Comparison of ENCODE assay signal across 8 cellular contexts in genomic region chr1:9291914-9292360, GRCh38. TPM values are rescaled to one million over a fixed set of nuclear protein-coding genes. Genes with fewer than 3 reads are reported as not detected.
DNase-seq lines count a peak whose midpoint lies in the region; ATAC-seq, FAIRE-seq and TF ChIP-seq lines count a peak whose summit lies in the region.

No MANE protein-coding gene starts in this region.

- peak; percentile 59 for DNase-seq in DMS79 treated with DMSO at 0.1 percent for 48 hours (lab: John Stamatoyannopoulos, UW)
- no peak for DNase-seq in DMS79 (lab: John Stamatoyannopoulos, UW)
- DNase-seq in activated naive CD8-positive, alpha-beta T cell treated with anti-CD3 and anti-CD28 coated beads for 36 hours, result no peak
- DNase-seq in iPS DF 6.9 (ENCODE audit: low read depth, low spot score), result no peak
- no peak for DNase-seq in DMS153 treated with DMSO at 0.1 percent for 48 hours (lab: John Stamatoyannopoulos, UW; ENCODE audit: unreplicated experiment)
- no peak for DNase-seq in GM12892 (ENCODE audit: insufficient read length)

- no peaks in the 10 kb centered on the region for H3K9me3 ChIP-seq in iPS DF 6.9 (ENCODE audit: control insufficient read depth, insufficient read depth, low read length)

- no peak overlapping the region for H3K27ac Mint-ChIP-seq in activated naive CD8-positive, alpha-beta T cell treated with anti-CD3 and anti-CD28 coated beads for 36 hours

- peaks cover 3% of the 10 kb centered on the region for H3K4me1 ChIP-seq in iPS DF 6.9 (ENCODE audit: control insufficient read depth, insufficient read depth, low read length)

- peaks cover 2% of the 10 kb centered on the region for H3K36me3 Mint-ChIP-seq in activated naive CD8-positive, alpha-beta T cell treated with anti-CD3 and anti-CD28 coated beads for 36 hours

- no peak for FAIRE-seq in GM12892 (lab: Jason Lieb, UNC)

- peaks cover 5% of the 10 kb centered on the region for H3K27me3 Mint-ChIP-seq in activated naive CD8-positive, alpha-beta T cell treated with anti-CD3 and anti-CD28 coated beads for 36 hours

- H3K4me3 ChIP-seq in iPS DF 6.9 (ENCODE audit: low read length) (peak overlapping the region; percentile 48; the same call in 1 of the 2 replicates), skin epidermis (peak overlapping the region; percentile 68 to 95 (median 88))

- H3K27me3 ChIP-seq in iPS DF 6.9 (ENCODE audit: control insufficient read depth, insufficient read depth, low read length), result peaks cover 7% of the 10 kb centered on the region; the same call in 1 of the 2 replicates

- H3K9me3 Mint-ChIP-seq in activated naive CD8-positive, alpha-beta T cell treated with anti-CD3 and anti-CD28 coated beads for 36 hours, result peaks cover 4% of the 10 kb centered on the region

- ATAC-seq in HG03159 (IDR thresholded peaks at IDR 0.05; ENCODE audit: unreplicated experiment), result no peak

- peaks cover 5% of the 10 kb centered on the region for H3K4me1 Mint-ChIP-seq in activated naive CD8-positive, alpha-beta T cell treated with anti-CD3 and anti-CD28 coated beads for 36 hours

- H3K4me3 Mint-ChIP-seq in activated naive CD8-positive, alpha-beta T cell treated with anti-CD3 and anti-CD28 coated beads for 36 hours, result peak overlapping the region; percentile 16

- no peak for TF ChIP-seq POLR2A in GM12892 (IDR thresholded peaks at IDR 0.05; ENCODE audit: low read depth, low read length)

- no CpG with 5 or more reads among the region's 13 CpGs for WGBS in iPS DF 6.9 (ENCODE audit: insufficient coverage, insufficient read length)

- H3K27ac ChIP-seq in iPS DF 6.9 (ENCODE audit: low read length) (no peak overlapping the region), skin epidermis (peak overlapping the region in 20 of 21 experiments; percentile 59 to 97 (median 88))

- no peaks in the 10 kb centered on the region for H3K36me3 ChIP-seq in iPS DF 6.9 (ENCODE audit: control insufficient read depth, insufficient read depth, low read length)

RNA-seq across cellular contexts. Expression of gene SPSB1, which starts 0.8 kb away (rescaled TPM):
- under 1 TPM; 0.36 to 0.37 TPM for total RNA-seq in activated naive CD8-positive, alpha-beta T cell treated with anti-CD3 and anti-CD28 coated beads for 36 hours
- 3.8 TPM for polyA plus RNA-seq in GM12892 (2012; ENCODE audit: missing spikeins)

RNA-seq across cellular contexts. Expression of gene H6PD, which starts 57.4 kb away (rescaled TPM):
- total RNA-seq in activated naive CD8-positive, alpha-beta T cell treated with anti-CD3 and anti-CD28 coated beads for 36 hours, result 1 to 10 TPM; 5.7 to 5.9 TPM
- polyA plus RNA-seq in GM12892 (2012; ENCODE audit: missing spikeins), result 6.6 TPM
